22 cellular contexts compared by ENCODE assay signal in genomic region chr20:12112665-12113064, GRCh38.
"Had no signal": no experiment of that assay in that cellular context is flagged by ENCODE, and none has a peak within 500 bp of the region (broad histone marks: within the 10 kb centered on the region; RNA-seq: fewer than 3 reads in every experiment).

No MANE protein-coding gene starts in this region.

- H3K9me3 ChIP-seq: left ventricle myocardium inferior, mucosa of descending colon, ovary, right atrium auricular region, stomach, testis, thyroid gland, transverse colon, upper lobe of left lung, vagina had no signal

- H3K4me3 ChIP-seq: left ventricle myocardium inferior, mucosa of descending colon, ovary, right atrium auricular region, skin epidermis, stomach, testis, thyroid gland, transverse colon, upper lobe of left lung, vagina had no signal

- H3K27me3 Mint-ChIP-seq: memory B cell; natural killer cell treated with Interleukin-12 subunit alpha and Interleukin-12 subunit beta and Interleukin-15 and Interleukin-18, amount 100 ng/mL, for 72 hours; progenitor cell of endocrine pancreas had no signal

- H3K4me1 ChIP-seq: testis, thyroid gland, vagina had no signal

- H3K36me3 Mint-ChIP-seq: memory B cell; natural killer cell treated with Interleukin-12 subunit alpha and Interleukin-12 subunit beta and Interleukin-15 and Interleukin-18, amount 100 ng/mL, for 72 hours; stimulated activated naive B cell treated with anti-CD40 and anti-IgM and Interleukin-4, amounts not matched to agents 10 μg/mL and 1 μg/mL and 100 μg/mL, for 72 hours had no signal

- H3K4me3 Mint-ChIP-seq: memory B cell; naive thymus-derived CD4-positive, alpha-beta T cell; natural killer cell treated with Interleukin-12 subunit alpha and Interleukin-12 subunit beta and Interleukin-15 and Interleukin-18, amount 100 ng/mL, for 72 hours; stimulated activated naive B cell treated with anti-CD40 and anti-IgM and Interleukin-4, amounts not matched to agents 10 μg/mL and 1 μg/mL and 100 μg/mL, for 72 hours had no signal

- H3K27me3 ChIP-seq: ovary, right atrium auricular region, stomach, testis, thyroid gland, transverse colon, upper lobe of left lung, vagina had no signal

- H3K36me3 ChIP-seq: left ventricle myocardium inferior, ovary, right atrium auricular region, stomach, thyroid gland, transverse colon, upper lobe of left lung, vagina had no signal

- H3K9me3 Mint-ChIP-seq: natural killer cell treated with Interleukin-12 subunit alpha and Interleukin-12 subunit beta and Interleukin-15 and Interleukin-18, amount 100 ng/mL, for 72 hours; stimulated activated naive B cell treated with anti-CD40 and anti-IgM and Interleukin-4, amounts not matched to agents 10 μg/mL and 1 μg/mL and 100 μg/mL, for 72 hours had no signal

- DNase-seq: islet precursor cell; left ventricle myocardium inferior; mucosa of descending colon; naive thymus-derived CD4-positive, alpha-beta T cell; ovary; stimulated activated CD4-positive, alpha-beta T cell treated with anti-CD3 and anti-CD28 coated beads, Interleukin-12 subunit alpha, Interleukin-12 subunit beta, amount 100 ng/mL, for 4 hours; stimulated activated CD4-positive, alpha-beta T cell treated with anti-CD3 and anti-CD28 coated beads, Interleukin-15, amount 100 ng/mL, for 24 hours; stimulated activated CD4-positive, alpha-beta T cell treated with anti-CD3 and anti-CD28 coated beads, Interleukin-2, amount 100 ng/mL, for 24 hours; stimulated activated CD4-positive, alpha-beta T cell treated with anti-CD3 and anti-CD28 coated beads, Interleukin-4, amount 100 ng/mL, for 1 hour; stimulated activated naive B cell treated with anti-CD40 and anti-IgM and Interleukin-4, amounts not matched to agents 10 μg/mL and 1 μg/mL and 100 μg/mL, for 72 hours; stimulated activated naive CD8-positive, alpha-beta T cell treated with anti-CD3 and anti-CD28 coated beads, Interleukin-15, Interleukin-2, amounts not matched to agents 100 U/mL and 50 U/mL, for 24 hours; testis; thyroid gland; transverse colon; upper lobe of left lung had no signal

- ATAC-seq: naive thymus-derived CD4-positive, alpha-beta T cell; natural killer cell treated with Interleukin-12 subunit alpha and Interleukin-12 subunit beta and Interleukin-15 and Interleukin-18, amount 100 ng/mL, for 72 hours; stimulated activated naive B cell treated with anti-CD40 and anti-IgM and Interleukin-4, amounts not matched to agents 10 μg/mL and 1 μg/mL and 100 μg/mL, for 72 hours; stimulated activated naive CD8-positive, alpha-beta T cell treated with anti-CD3 and anti-CD28 coated beads, Interleukin-15, Interleukin-2, amounts not matched to agents 100 U/mL and 50 U/mL, for 24 hours had no signal

- H3K27ac Mint-ChIP-seq: memory B cell; naive thymus-derived CD4-positive, alpha-beta T cell; natural killer cell treated with Interleukin-12 subunit alpha and Interleukin-12 subunit beta and Interleukin-15 and Interleukin-18, amount 100 ng/mL, for 72 hours; progenitor cell of endocrine pancreas; stimulated activated naive B cell treated with anti-CD40 and anti-IgM and Interleukin-4, amounts not matched to agents 10 μg/mL and 1 μg/mL and 100 μg/mL, for 72 hours had no signal

- H3K27ac ChIP-seq: ovary, skin epidermis, testis, thyroid gland, transverse colon, upper lobe of left lung, vagina had no signal
